In genomic region chr7:140913596-140913928, GRCh38 we compare ENCODE assay signal across 1 cellular context.
TF ChIP-seq lines count a peak whose summit lies in the region.

No MANE protein-coding gene starts in this region.

TF ChIP-seq in HepG2, 621 proteins besides CTCF, POLR2A, EP300 and RAD21:
- TF ChIP-seq ZFY (CRISPR knock-in tag; IDR thresholded peaks at IDR 0.05) (0 out of 2 replicates have a peak, but pooled peaks have one; percentile 23), PITX1 (CRISPR knock-in tag; IDR thresholded peaks at IDR 0.05) (0 out of 2 replicates have a peak, but pooled peaks have one; percentile 9), ASH2L (IDR thresholded peaks at IDR 0.05; ENCODE audit: insufficient read length, low read depth, low read length) (peak; percentile 6), KMT2A (CRISPR knock-in tag; IDR thresholded peaks at IDR 0.05) (0 out of 2 replicates have a peak, but pooled peaks have one; percentile 54), ZNF362 (CRISPR knock-in tag; IDR thresholded peaks at IDR 0.05; ENCODE audit: borderline replicate concordance) (peak; percentile 66; the same call in 1 of the 2 replicates), FOXJ3 (CRISPR knock-in tag; IDR thresholded peaks at IDR 0.05; ENCODE audit: borderline replicate concordance) (0 out of 2 replicates have a peak, but pooled peaks have one; percentile 0)
TF ChIP-seq in HepG2: peak in this region for 6; not testable (repeated sequence) for 615.
